10 cellular contexts compared by ENCODE assay signal in genomic region chr1:225424562-225425210, GRCh38. TPM values are rescaled to one million over a fixed set of nuclear protein-coding genes. Genes with fewer than 3 reads are reported as not detected.
A peak's percentile ranks its signal among the peaks of the same experiment; 100 is the strongest.
DNase-seq lines count a peak whose midpoint lies in the region; ATAC-seq and TF ChIP-seq lines count a peak whose summit lies in the region.
"Had no signal": no experiment of that assay in that cellular context is flagged by ENCODE, and none has a peak within 500 bp of the region (broad histone marks: within the 10 kb centered on the region; RNA-seq: fewer than 3 reads in every experiment).

No MANE protein-coding gene starts in this region.

- peaks cover 36 to 68% (median 49%) of the 10 kb centered on the region in 4 donors for H3K4me1 ChIP-seq in stomach

- H3K27ac Mint-ChIP-seq in activated CD8-positive, alpha-beta memory T cell treated with anti-CD3 and anti-CD28 coated beads, Interleukin-2, amount 10 ng/mL, durations not matched to agents 7 days and 5 days = peak overlapping the region; percentile 51

- peak overlapping the region in 4 of 5 donors; percentile 29 to 98 (median 94) for H3K27ac ChIP-seq in stomach
- H3K27ac ChIP-seq: C4-2B had no signal

- CTCF ChIA-PET in activated CD8-positive, alpha-beta memory T cell treated with anti-CD3 and anti-CD28 coated beads, Interleukin-2, amount 10 ng/mL, durations not matched to agents 7 days and 5 days (lab: Charles Lee) = interaction anchor here (1.2 to 8.7 kb wide), 5 partner anchors 17 to 353 kb away, joined by 3 to 101 read pairs (median 6); partner anchors contain the start of gene SRP9

- TF ChIP-seq POLR2A in stomach (IDR thresholded peaks at IDR 0.05) = no peak

- H3K4me3 Mint-ChIP-seq in activated CD8-positive, alpha-beta memory T cell treated with anti-CD3 and anti-CD28 coated beads, Interleukin-2, amount 10 ng/mL, durations not matched to agents 7 days and 5 days = peak overlapping the region; percentile 96

- H3K4me3 ChIP-seq in stomach = peak overlapping the region; percentile 73 to 96 (median 78)

- H3K9me3 Mint-ChIP-seq in activated CD8-positive, alpha-beta memory T cell treated with anti-CD3 and anti-CD28 coated beads, Interleukin-2, amount 10 ng/mL, durations not matched to agents 7 days and 5 days (ENCODE audit: low read depth) = no peaks in the 10 kb centered on the region

- WGBS in stomach, 5 donors = 71 to 86% (median 82%) methylated on average over 6 of the region's 6 CpGs

- H3K27me3 ChIP-seq in stomach = no peaks in the 10 kb centered on the region

- H3K4me1 Mint-ChIP-seq in activated CD8-positive, alpha-beta memory T cell treated with anti-CD3 and anti-CD28 coated beads, Interleukin-2, amount 10 ng/mL, durations not matched to agents 7 days and 5 days = peaks cover 55% of the 10 kb centered on the region

- H3K36me3 ChIP-seq in stomach = peaks cover 0 to 24% (median 13%) of the 10 kb centered on the region in 4 donors

- intact Hi-C loops in stomach (cut with DNase I; ENCODE audit: low total_unique reads) = no loop called here

- ATAC-seq in activated CD8-positive, alpha-beta memory T cell treated with anti-CD3 and anti-CD28 coated beads, Interleukin-2, amount 10 ng/mL, durations not matched to agents 7 days and 5 days = no peak
- ATAC-seq in SK-N-SH treated with all-trans-retinoic acid at 6 μM for 48 hours (peak; percentile 3; the same call in 2 of the 3 replicates), HG03139 (IDR thresholded peaks at IDR 0.05; ENCODE audit: unreplicated experiment) (no peak)

- DNase-seq in activated CD8-positive, alpha-beta memory T cell treated with anti-CD3 and anti-CD28 coated beads, Interleukin-2, amount 10 ng/mL, durations not matched to agents 7 days and 5 days = no peak
- no peak for DNase-seq in activated CD8-positive, alpha-beta memory T cell treated with anti-CD3 and anti-CD28 coated beads, Interleukin-2, amount 50 U/mL, for 4 hours
- peak; percentile 52 for DNase-seq in fibroblast of peridontal ligament (ENCODE audit: extremely low read depth)
- no peak for DNase-seq in stomach
- DNase-seq in cerebellum (ENCODE audit: low spot score) = no peak
- DNase-seq in stimulated activated CD8-positive, alpha-beta memory T cell treated with anti-CD3 and anti-CD28 coated beads, Interleukin-4, amount 100 ng/mL, for 48 hours = no peak
- DNase-seq: NCI-H1436 had no signal

- H3K9me3 ChIP-seq in stomach = no peaks in the 10 kb centered on the region

- no peak for TF ChIP-seq CTCF in stomach (IDR thresholded peaks at IDR 0.05)

- H3K27me3 Mint-ChIP-seq in activated CD8-positive, alpha-beta memory T cell treated with anti-CD3 and anti-CD28 coated beads, Interleukin-2, amount 10 ng/mL, durations not matched to agents 7 days and 5 days = no peaks in the 10 kb centered on the region

- no peak for TF ChIP-seq EP300 in stomach (IDR thresholded peaks at IDR 0.05)

- peaks cover 47% of the 10 kb centered on the region for H3K36me3 Mint-ChIP-seq in activated CD8-positive, alpha-beta memory T cell treated with anti-CD3 and anti-CD28 coated beads, Interleukin-2, amount 10 ng/mL, durations not matched to agents 7 days and 5 days

TF ChIP-seq in SK-N-SH treated with all-trans-retinoic acid at 6 μM for 48 hours, 23 proteins besides CTCF, POLR2A, EP300 and RAD21:
- TF ChIP-seq ARNTL (CRISPR knock-in tag; IDR thresholded peaks at IDR 0.05; ENCODE audit: borderline replicate concordance, low read depth) (no peak), ZNF565 (CRISPR knock-in tag; conservative IDR thresholded peaks at IDR 0.05; ENCODE audit: low read depth) (no peak), SNAI2 (CRISPR knock-in tag; IDR thresholded peaks at IDR 0.05) (no peak), OSR1 (CRISPR knock-in tag; IDR thresholded peaks at IDR 0.05) (no peak), PATZ1 (CRISPR knock-in tag; IDR thresholded peaks at IDR 0.05; ENCODE audit: borderline replicate concordance) (no peak), ZNF8 (CRISPR knock-in tag; IDR thresholded peaks at IDR 0.05) (no peak), ZFP30 (CRISPR knock-in tag; IDR thresholded peaks at IDR 0.05) (no peak), CSRNP3 (CRISPR knock-in tag; IDR thresholded peaks at IDR 0.05) (no peak), ESRRG (CRISPR knock-in tag; IDR thresholded peaks at IDR 0.05) (no peak), PPARA (CRISPR knock-in tag; IDR thresholded peaks at IDR 0.05; ENCODE audit: borderline replicate concordance) (no peak), GLIS3 (CRISPR knock-in tag; IDR thresholded peaks at IDR 0.05) (no peak), ZNF70 (CRISPR knock-in tag; IDR thresholded peaks at IDR 0.05) (no peak), TCF4 (CRISPR knock-in tag; IDR thresholded peaks at IDR 0.05; ENCODE audit: borderline replicate concordance) (no peak)

RNA-seq across cellular contexts. Expression of gene LBR, which starts 3.2 kb away (rescaled TPM):
- 100 to 1,000 TPM; 213 to 226 TPM for total RNA-seq in activated CD8-positive, alpha-beta memory T cell treated with anti-CD3 and anti-CD28 coated beads, Interleukin-2, amount 10 ng/mL, durations not matched to agents 7 days and 5 days
- 100 to 1,000 TPM in 2 of 5 donors, 10 to 100 TPM in 3; 47.8 to 159 (median 83.4) TPM for total RNA-seq in stomach
- 10 to 100 TPM in 1 of 3 donors, 1 to 10 TPM in 2; 6.9 to 25.5 (median 6.9) TPM for polyA plus RNA-seq in stomach
- 97.4 TPM for total RNA-seq in cerebellum
